In the genomic region with DNA sequence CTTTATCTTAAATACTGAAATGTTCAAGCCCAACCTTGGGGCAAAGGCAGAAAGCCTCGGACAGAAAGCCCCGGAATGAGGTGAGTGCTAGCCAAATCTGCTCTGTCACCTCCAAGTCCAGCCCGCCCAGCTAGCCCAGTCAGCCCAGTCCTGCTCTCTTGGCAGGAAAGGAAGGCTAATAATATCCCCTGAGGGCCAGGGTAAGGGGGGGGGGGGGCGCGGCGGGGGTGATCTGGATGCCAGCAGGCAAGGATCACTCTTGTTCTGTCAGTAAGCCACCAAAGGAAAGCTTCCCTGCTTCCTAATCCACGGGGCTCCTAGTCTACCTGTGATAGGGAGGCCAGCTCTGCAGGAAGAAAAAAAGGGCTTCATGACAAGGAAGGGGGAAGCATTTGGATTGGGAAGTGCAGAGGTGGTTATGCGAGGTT, we compare ENCODE assay signal across 8 cellular contexts. TPM values are rescaled to one million over a fixed set of nuclear protein-coding genes. Genes with fewer than 3 reads are reported as not detected.
DNase-seq lines count a peak whose midpoint lies in the region; ATAC-seq and TF ChIP-seq lines count a peak whose summit lies in the region.

No MANE protein-coding gene starts in this region.

- peak; percentile 22 for DNase-seq in NCI-H2227 (lab: John Stamatoyannopoulos, UW; ENCODE audit: unreplicated experiment)
- no peak for DNase-seq in NCI-H2227 treated with DMSO at 0.1 percent for 48 hours (lab: John Stamatoyannopoulos, UW)
- DNase-seq in RWPE2 (ENCODE audit: low spot score): no peak
- no peak for DNase-seq in epithelial cell of proximal tubule (ENCODE audit: low read depth)
- DNase-seq in naive thymus-derived CD8-positive, alpha-beta T cell: no peak
- DNase-seq in foreskin melanocyte: no peak

- no peaks in the 10 kb centered on the region for H3K36me3 Mint-ChIP-seq in naive thymus-derived CD8-positive, alpha-beta T cell

- H3K4me3 ChIP-seq in RWPE2 (ENCODE audit: severe bottlenecking) (peak overlapping the region; percentile 63), epithelial cell of proximal tubule (ENCODE audit: low read depth, low read length) (peak overlapping the region; percentile 88)

- H3K4me3 Mint-ChIP-seq in naive thymus-derived CD8-positive, alpha-beta T cell: peak overlapping the region; percentile 80 to 92 (median 90)

- no peaks in the 10 kb centered on the region for H3K27me3 ChIP-seq in RWPE2 (ENCODE audit: insufficient read depth, poor library complexity, severe bottlenecking)

- peak overlapping the region in 9 of 10 donors; percentile 2 to 90 (median 82) for H3K27ac Mint-ChIP-seq in naive thymus-derived CD8-positive, alpha-beta T cell

- ATAC-seq in RWPE2 (ENCODE audit: low read depth): peak; percentile 53
- ATAC-seq in naive thymus-derived CD8-positive, alpha-beta T cell: no peak
- ATAC-seq in GM18867 (IDR thresholded peaks at IDR 0.05; ENCODE audit: unreplicated experiment): no peak
- no peak for ATAC-seq in HG02884 (IDR thresholded peaks at IDR 0.05; ENCODE audit: unreplicated experiment)

- TF ChIP-seq CTCF in RWPE2 (IDR thresholded peaks at IDR 0.05; ENCODE audit: poor library complexity, severe bottlenecking) (no peak), epithelial cell of proximal tubule (conservative IDR thresholded peaks at IDR 0.05; ENCODE audit: low read depth, low read length) (no peak)

- no peaks in the 10 kb centered on the region for H3K9me3 Mint-ChIP-seq in naive thymus-derived CD8-positive, alpha-beta T cell

- H3K4me1 ChIP-seq in RWPE2 (ENCODE audit: insufficient read depth, poor library complexity, severe bottlenecking): peaks cover 5% of the 10 kb centered on the region

- no peaks in the 10 kb centered on the region for H3K27me3 Mint-ChIP-seq in naive thymus-derived CD8-positive, alpha-beta T cell

- no peaks in the 10 kb centered on the region for H3K36me3 ChIP-seq in RWPE2 (ENCODE audit: low read depth)

- POLR2A ChIA-PET in naive thymus-derived CD8-positive, alpha-beta T cell (lab: Charles Lee): interaction anchor here (0.9 to 5.7 kb wide), 5 partner anchors 11 to 139 kb away, joined by 3 to 65 read pairs (median 5); partner anchors contain the start of genes DSN1, RAB5IF and SLA2

- H3K9me3 ChIP-seq in RWPE2 (ENCODE audit: severe bottlenecking): no peaks in the 10 kb centered on the region

- peaks cover 12 to 35% (median 27%) of the 10 kb centered on the region in 4 donors for H3K4me1 Mint-ChIP-seq in naive thymus-derived CD8-positive, alpha-beta T cell

- H3K27ac ChIP-seq in RWPE2 (ENCODE audit: poor library complexity, severe bottlenecking): peak overlapping the region; percentile 10

RNA-seq across cellular contexts. Expression of gene NDRG3, which starts 1.1 kb away (rescaled TPM):
- 16.7 and 17.3 TPM in 2 replicates for total RNA-seq in epithelial cell of proximal tubule
- 10 to 100 TPM; 28.9 to 32.8 TPM for total RNA-seq in naive thymus-derived CD8-positive, alpha-beta T cell
- 10 to 100 TPM; 40.0 to 44.5 (median 40.3) TPM for polyA plus RNA-seq in naive thymus-derived CD8-positive, alpha-beta T cell

RNA-seq across cellular contexts. Expression of gene DSN1, which starts 28.8 kb away (rescaled TPM):
- total RNA-seq in epithelial cell of proximal tubule: 19.8 and 29.6 TPM in 2 replicates
- 10 to 100 TPM; 12.3 to 12.6 TPM for total RNA-seq in naive thymus-derived CD8-positive, alpha-beta T cell
- polyA plus RNA-seq in naive thymus-derived CD8-positive, alpha-beta T cell: 10 to 100 TPM in 1 of 3 donors, 1 to 10 TPM in 2; 8.6 to 10.4 (median 8.7) TPM
